1 cellular context compared by ENCODE assay signal in genomic region chr19:48491793-48492123, GRCh38.
TF ChIP-seq lines count a peak whose summit lies in the region.

No MANE protein-coding gene starts in this region.

TF ChIP-seq in HCT116, 20 proteins besides CTCF, POLR2A, EP300 and RAD21:
- TF ChIP-seq ATF3 (IDR thresholded peaks at IDR 0.05) (no peak), ZNF274 (IDR thresholded peaks at IDR 0.05; ENCODE audit: low read depth, low read length) (no peak), EGR1 (IDR thresholded peaks at IDR 0.05; ENCODE audit: low read depth) (no peak), SRF (IDR thresholded peaks at IDR 0.05; ENCODE audit: low read depth) (no peak), REST (IDR thresholded peaks at IDR 0.05; ENCODE audit: low read depth) (no peak), SP1 (IDR thresholded peaks at IDR 0.05; ENCODE audit: low read depth) (no peak), MAX (IDR thresholded peaks at IDR 0.05) (no peak), SIN3A (IDR thresholded peaks at IDR 0.05; ENCODE audit: low read depth) (no peak), CEBPB (IDR thresholded peaks at IDR 0.05; ENCODE audit: low read depth) (no peak), ZBTB33 (IDR thresholded peaks at IDR 0.05; ENCODE audit: extremely low read depth, insufficient replicate concordance, low read length) (no peak), YY1 (IDR thresholded peaks at IDR 0.05; ENCODE audit: extremely low read depth, insufficient replicate concordance, low read depth, low read length) (no peak), EZH2 (IDR thresholded peaks at IDR 0.05) (no peak), CBX3 (IDR thresholded peaks at IDR 0.05; ENCODE audit: low read depth) (no peak)
